Comparison of ENCODE assay signal across 10 cellular contexts in the genomic region with DNA sequence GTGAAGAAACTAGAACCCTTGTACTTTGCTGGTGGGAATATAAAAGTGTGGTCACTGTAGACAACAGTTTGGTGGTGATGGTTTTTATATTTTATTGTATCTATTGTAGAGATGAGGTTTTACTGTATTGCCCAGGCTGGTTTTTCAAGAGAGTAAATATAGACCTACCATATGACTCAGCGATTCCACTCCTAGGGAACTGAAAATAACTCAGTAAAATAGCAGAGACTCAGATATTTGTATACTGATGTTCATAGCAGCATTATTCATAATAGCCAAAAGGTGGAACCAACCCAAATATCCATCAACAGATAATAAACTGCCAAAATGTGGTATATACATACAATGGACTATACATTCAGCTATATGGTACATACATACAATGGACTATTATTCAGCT.
A peak's percentile ranks its signal among the peaks of the same experiment; 100 is the strongest.
DNase-seq lines count a peak whose midpoint lies in the region; ATAC-seq lines count a peak whose summit lies in the region.
"Had no signal": no experiment of that assay in that cellular context is flagged by ENCODE, and none has a peak within 500 bp of the region (broad histone marks: within the 10 kb centered on the region; RNA-seq: fewer than 3 reads in every experiment).

No MANE protein-coding gene starts in this region.

- peaks cover 26% of the 10 kb centered on the region for H3K27me3 Mint-ChIP-seq in activated CD4-positive, alpha-beta memory T cell treated with anti-CD3 and anti-CD28 coated beads, Interleukin-2, amount 10 ng/mL, durations not matched to agents 7 days and 5 days

- H3K36me3 Mint-ChIP-seq in activated CD4-positive, alpha-beta memory T cell treated with anti-CD3 and anti-CD28 coated beads, Interleukin-2, amount 10 ng/mL, durations not matched to agents 7 days and 5 days (ENCODE audit: low read depth) = no peaks in the 10 kb centered on the region

- ATAC-seq in left ventricle myocardium superior = peak; percentile 80
- no peak for ATAC-seq in right cardiac atrium
- peak; percentile 73 for ATAC-seq in HG03064 (IDR thresholded peaks at IDR 0.05; ENCODE audit: low read depth, unreplicated experiment)

- no peaks in the 10 kb centered on the region for H3K27me3 ChIP-seq in right cardiac atrium (ENCODE audit: control insufficient read depth, insufficient read depth)
- H3K27me3 ChIP-seq: tibial nerve had no signal

- H3K4me1 Mint-ChIP-seq in activated CD4-positive, alpha-beta memory T cell treated with anti-CD3 and anti-CD28 coated beads, Interleukin-2, amount 10 ng/mL, durations not matched to agents 7 days and 5 days = no peaks in the 10 kb centered on the region

- WGBS in right cardiac atrium = 77% methylated on average over 1 of the region's 1 CpG

- intact Hi-C loops in left ventricle myocardium superior (cut with micrococcal nuclease) = no loop called here
- intact Hi-C loops in right cardiac atrium (cut with DNase I) = no loop called here
- intact Hi-C loops in posterior cingulate gyrus (cut with DNase I) = no loop called here

- no peak overlapping the region for H3K27ac Mint-ChIP-seq in activated CD4-positive, alpha-beta memory T cell treated with anti-CD3 and anti-CD28 coated beads, Interleukin-2, amount 10 ng/mL, durations not matched to agents 7 days and 5 days

- no peak overlapping the region for H3K27ac ChIP-seq in right cardiac atrium (ENCODE audit: low read length)
- H3K27ac ChIP-seq: tibial nerve had no signal

- H3K9me3 Mint-ChIP-seq in activated CD4-positive, alpha-beta memory T cell treated with anti-CD3 and anti-CD28 coated beads, Interleukin-2, amount 10 ng/mL, durations not matched to agents 7 days and 5 days = no peaks in the 10 kb centered on the region

- CTCF ChIA-PET in activated CD4-positive, alpha-beta memory T cell treated with anti-CD3 and anti-CD28 coated beads, Interleukin-2, amount 10 ng/mL, durations not matched to agents 7 days and 5 days (lab: Charles Lee) = no interaction called here

- no peaks in the 10 kb centered on the region for H3K9me3 ChIP-seq in right cardiac atrium (ENCODE audit: control insufficient read depth, low read length)
- H3K9me3 ChIP-seq: tibial nerve had no signal

- no peak for DNase-seq in left ventricle myocardium superior
- DNase-seq in right cardiac atrium = no peak
- DNase-seq in RPMI7951 (ENCODE audit: low read depth) = peak; percentile 63
- DNase-seq in posterior cingulate gyrus = no peak
- no peak for DNase-seq in SW 1271 (lab: John Stamatoyannopoulos, UW)
- no peak for DNase-seq in DMS114 treated with DMSO at 0.1 percent for 48 hours (lab: John Stamatoyannopoulos, UW; ENCODE audit: unreplicated experiment)
- no peak for DNase-seq in activated CD4-positive, alpha-beta memory T cell treated with anti-CD3 and anti-CD28 coated beads, Interleukin-2, amount 10 ng/mL, durations not matched to agents 7 days and 5 days

- no peaks in the 10 kb centered on the region for H3K4me1 ChIP-seq in right cardiac atrium (ENCODE audit: control insufficient read depth, insufficient read depth, low read length)
- H3K4me1 ChIP-seq: tibial nerve had no signal

- no peak overlapping the region for H3K4me3 ChIP-seq in right cardiac atrium (ENCODE audit: low read length)
- H3K4me3 ChIP-seq: smooth muscle cell, tibial nerve had no signal

- POLR2A ChIA-PET in activated CD4-positive, alpha-beta memory T cell treated with anti-CD3 and anti-CD28 coated beads, Interleukin-2, amount 10 ng/mL, durations not matched to agents 7 days and 5 days (lab: Charles Lee) = no interaction called here

- H3K4me3 Mint-ChIP-seq in activated CD4-positive, alpha-beta memory T cell treated with anti-CD3 and anti-CD28 coated beads, Interleukin-2, amount 10 ng/mL, durations not matched to agents 7 days and 5 days = no peak overlapping the region

Comparison
In these comparisons a context has a peak if more than half of its experiments do, and no peak if none do; other contexts are left out.
1. ATAC-seq: peak in left ventricle myocardium superior (single experiment) and HG03064 (single experiment); none in right cardiac atrium (0 of 2).